1 cellular context compared by ENCODE assay signal in genomic region chr18:31042068-31042390, GRCh38.
TF ChIP-seq lines count a peak whose summit lies in the region.

No MANE protein-coding gene starts in this region.

TF ChIP-seq in HEK293, 187 proteins besides CTCF, POLR2A, EP300 and RAD21 (continued from another document):
- no peak for TF ChIP-seq ZNF404 (tag by site-specific recombination; IDR thresholded peaks at IDR 0.05)
- TF ChIP-seq ZFP37 (tag by site-specific recombination; IDR thresholded peaks at IDR 0.05) = no peak
- no peak for TF ChIP-seq ZNF280D (tag by site-specific recombination; IDR thresholded peaks at IDR 0.05)
- peak; percentile 94 for TF ChIP-seq ZNF423 (tag by site-specific recombination; IDR thresholded peaks at IDR 0.05)
- TF ChIP-seq ZFP3 (tag by site-specific recombination; IDR thresholded peaks at IDR 0.05; ENCODE audit: low read depth) = no peak
- no peak for TF ChIP-seq REST (tag by site-specific recombination; IDR thresholded peaks at IDR 0.05)
- TF ChIP-seq ZNF449 (tag by site-specific recombination; IDR thresholded peaks at IDR 0.05) = 0 out of 2 replicates have a peak, but pooled peaks have one; percentile 51
- TF ChIP-seq ZNF24 (tag by site-specific recombination; IDR thresholded peaks at IDR 0.05) = no peak
- no peak for TF ChIP-seq KLF7 (tag by site-specific recombination; IDR thresholded peaks at IDR 0.05; ENCODE audit: borderline replicate concordance)
- no peak for TF ChIP-seq ZNF292 (tag by site-specific recombination; IDR thresholded peaks at IDR 0.05; ENCODE audit: borderline replicate concordance, low read depth)
- no peak for TF ChIP-seq ZNF274 (IDR thresholded peaks at IDR 0.05; ENCODE audit: low read length)
- TF ChIP-seq ZNF274 (tag by site-specific recombination; IDR thresholded peaks at IDR 0.05; ENCODE audit: borderline replicate concordance) = no peak
- TF ChIP-seq ZNF664 (tag by site-specific recombination; IDR thresholded peaks at IDR 0.05) = no peak
- no peak for TF ChIP-seq ZNF394 (tag by site-specific recombination; IDR thresholded peaks at IDR 0.05; ENCODE audit: borderline replicate concordance)
- no peak for TF ChIP-seq ZNF18 (tag by site-specific recombination; IDR thresholded peaks at IDR 0.05)
- peak; percentile 8; the same call in 1 of the 2 replicates for TF ChIP-seq ZXDB (tag by site-specific recombination; IDR thresholded peaks at IDR 0.05)
- TF ChIP-seq ZFP41 (tag by site-specific recombination; IDR thresholded peaks at IDR 0.05; ENCODE audit: borderline replicate concordance) = no peak
- no peak for TF ChIP-seq GLIS1 (tag by site-specific recombination; IDR thresholded peaks at IDR 0.05)
- no peak for TF ChIP-seq KLF17 (tag by site-specific recombination; IDR thresholded peaks at IDR 0.05)
